ENCODE assay signal across 1 cellular context in the genomic region with DNA sequence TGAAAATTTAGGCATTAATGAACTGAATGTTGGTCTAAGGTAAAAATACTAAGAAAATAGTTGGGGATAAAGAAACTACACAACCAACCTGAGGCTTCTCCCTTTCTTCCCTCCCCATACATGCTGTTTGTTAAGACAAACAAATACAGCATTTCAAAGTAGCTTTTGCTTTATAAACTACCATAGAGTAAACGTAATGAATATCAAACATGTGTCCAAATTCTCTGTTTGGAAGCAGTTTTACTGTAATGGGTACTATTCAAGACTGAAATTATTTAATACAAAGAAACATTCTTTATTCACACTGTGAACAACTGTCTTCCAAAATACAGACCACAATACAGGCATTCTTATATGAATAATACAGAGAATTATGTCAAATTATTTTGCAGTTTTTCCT.
TF ChIP-seq lines count a peak whose summit lies in the region.

No MANE protein-coding gene starts in this region.

TF ChIP-seq in IMR-90, 13 proteins besides CTCF, POLR2A, EP300 and RAD21:
- TF ChIP-seq NFE2L2 (IDR thresholded peaks at IDR 0.05; ENCODE audit: low read depth, low read length) (no peak), MXI1 (IDR thresholded peaks at IDR 0.05; ENCODE audit: borderline replicate concordance, low read depth, low read length) (no peak), MAFK (IDR thresholded peaks at IDR 0.05; ENCODE audit: low read depth, low read length) (no peak), USF2 (IDR thresholded peaks at IDR 0.05; ENCODE audit: low read depth, low read length) (no peak), BHLHE40 (IDR thresholded peaks at IDR 0.05; ENCODE audit: low read depth, low read length) (no peak), RCOR1 (IDR thresholded peaks at IDR 0.05; ENCODE audit: insufficient replicate concordance, low read length) (no peak), CHD1 (IDR thresholded peaks at IDR 0.05; ENCODE audit: low read depth, low read length) (no peak), SMC3 (IDR thresholded peaks at IDR 0.05; ENCODE audit: low read depth, low read length) (no peak), ELK1 (IDR thresholded peaks at IDR 0.05; ENCODE audit: borderline replicate concordance, low read depth, low read length) (no peak), FOS (IDR thresholded peaks at IDR 0.05; ENCODE audit: low read depth, low read length) (no peak), MAZ (IDR thresholded peaks at IDR 0.05; ENCODE audit: borderline replicate concordance, low read depth, low read length) (no peak), RFX5 (IDR thresholded peaks at IDR 0.05; ENCODE audit: low read depth, low read length) (no peak), CEBPB (IDR thresholded peaks at IDR 0.05; ENCODE audit: low read depth, low read length) (no peak)
